15 cellular contexts compared by ENCODE assay signal in the genomic region with DNA sequence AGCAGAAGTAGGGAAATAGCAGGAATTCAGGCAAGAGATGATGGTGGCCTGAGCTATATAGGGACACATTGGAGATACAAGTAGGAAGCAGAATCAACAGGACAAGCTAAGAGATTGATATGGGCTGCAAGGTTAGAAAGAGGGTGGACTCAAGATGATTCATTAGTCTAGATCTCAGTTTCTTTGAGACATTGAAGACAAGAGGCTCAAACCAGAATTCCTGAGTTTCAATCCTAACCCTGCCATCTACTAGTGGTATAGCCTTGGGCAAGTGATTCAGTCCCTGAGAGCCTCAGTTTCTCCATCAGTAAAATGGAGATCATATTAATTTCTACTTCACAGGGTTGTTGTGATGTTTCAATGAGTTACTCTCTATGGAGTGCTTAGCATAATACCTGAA. TPM values are rescaled to one million over a fixed set of nuclear protein-coding genes. Genes with fewer than 3 reads are reported as not detected.
DNase-seq lines count a peak whose midpoint lies in the region; ATAC-seq and TF ChIP-seq lines count a peak whose summit lies in the region.
"Had no signal": no experiment of that assay in that cellular context is flagged by ENCODE, and none has a peak within 500 bp of the region (broad histone marks: within the 10 kb centered on the region; RNA-seq: fewer than 3 reads in every experiment).

No MANE protein-coding gene starts in this region.

- H3K4me3 Mint-ChIP-seq in activated T-cell treated with anti-CD3 and anti-CD28 coated beads, Interleukin-2, amount 50 U/mL, for 4 hours, result no peak overlapping the region
- H3K4me3 Mint-ChIP-seq: HFFc6 had no signal

- BruUV-seq in HCT116 (replicated peaks; lab: Mats Ljungman, UMichigan), result no TSS peak

- no peaks in the 10 kb centered on the region for H3K9me3 Mint-ChIP-seq in activated T-cell treated with anti-CD3 and anti-CD28 coated beads, Interleukin-2, amount 50 U/mL, for 4 hours

- RAD21 ChIA-PET in HCT116 (lab: Charles Lee; ENCODE audit: low non-redundant PET in 1 of 2, low total read pairs in 2 of 2, uncharacterized antibody in 2 of 2, unreplicated experiment in 2 of 2), result no interaction called here

- intact Hi-C loops in HCT116 (cut with micrococcal nuclease), result loop anchor here (2.0 kb wide), 1 partner anchor 95 kb away; no protein-coding TSS in a partner anchor

- no peak overlapping the region for H3K27ac ChIP-seq in HCT116 (ENCODE audit: low read depth, low read length)
- H3K27ac ChIP-seq in RWPE2 (ENCODE audit: poor library complexity, severe bottlenecking), result peak overlapping the region; percentile 40
- peak overlapping the region in 3 of 4 donors; percentile 74 to 76 (median 75) for H3K27ac ChIP-seq in gastroesophageal sphincter
- H3K27ac ChIP-seq in stomach smooth muscle (ENCODE audit: low read length), result peak overlapping the region; percentile 62
- H3K27ac ChIP-seq: BLaER1 treated with 17β-estradiol and CSF1 and Interleukin-3, amounts not matched to agents 10 nM and 100 nM had no signal

- no peaks in the 10 kb centered on the region for H3K79me2 ChIP-seq in HCT116 (ENCODE audit: insufficient read depth, low read length)

- no peak for TF ChIP-seq RAD21 in HCT116 (IDR thresholded peaks at IDR 0.05; ENCODE audit: low read depth)

- no peak for TF ChIP-seq EP300 in gastroesophageal sphincter (IDR thresholded peaks at IDR 0.05)

- H3K36me3 ChIP-seq in HCT116 (ENCODE audit: control insufficient read depth in 1 of 2, insufficient read depth in 2 of 2, low read length in 2 of 2) (no peaks in the 10 kb centered on the region), RWPE2 (ENCODE audit: low read depth) (no peaks in the 10 kb centered on the region), gastroesophageal sphincter (no peaks in the 10 kb centered on the region), stomach smooth muscle (ENCODE audit: control insufficient read depth in 2 of 2, insufficient read depth in 2 of 2, low read length in 2 of 2) (no peaks in the 10 kb centered on the region)
- H3K36me3 ChIP-seq: BLaER1 treated with 17β-estradiol and CSF1 and Interleukin-3, amounts not matched to agents 10 nM and 100 nM; MG63 had no signal

- H3K9me2 ChIP-seq in HCT116 (ENCODE audit: insufficient read depth), result no peaks in the 10 kb centered on the region; the same call in 1 of the 2 replicates

- TF ChIP-seq POLR2A in HCT116 (IDR thresholded peaks at IDR 0.05; ENCODE audit: borderline replicate concordance, extremely low read depth, insufficient read depth, insufficient read length) (no peak), gastroesophageal sphincter (IDR thresholded peaks at IDR 0.05) (no peak)

- H3K4me3 ChIP-seq in HCT116 (replicated peaks in 1 of 2; ENCODE audit: low read depth in 1 of 2, low read length in 2 of 2) (no peak overlapping the region), RWPE2 (ENCODE audit: severe bottlenecking) (no peak overlapping the region), gastroesophageal sphincter (no peak overlapping the region), stomach smooth muscle (ENCODE audit: low read length in 2 of 2) (no peak overlapping the region)
- H3K4me3 ChIP-seq: BLaER1 treated with 17β-estradiol and CSF1 and Interleukin-3, amounts not matched to agents 10 nM and 100 nM; MG63 had no signal

- POLR2A ChIA-PET in HCT116 (lab: Charles Lee), result no interaction called here

- H3K27me3 ChIP-seq in HCT116 (ENCODE audit: insufficient read depth, low read length) (no peaks in the 10 kb centered on the region), RWPE2 (ENCODE audit: insufficient read depth, poor library complexity, severe bottlenecking) (no peaks in the 10 kb centered on the region), gastroesophageal sphincter (no peaks in the 10 kb centered on the region), stomach smooth muscle (ENCODE audit: control insufficient read depth in 1 of 2, insufficient read depth in 2 of 2, low read length in 2 of 2) (no peaks in the 10 kb centered on the region)
- H3K27me3 ChIP-seq: BLaER1 treated with 17β-estradiol and CSF1 and Interleukin-3, amounts not matched to agents 10 nM and 100 nM; MG63 had no signal

- TF ChIP-seq CTCF in HCT116 (IDR thresholded peaks at IDR 0.05 in 2 of 3, conservative IDR thresholded peaks at IDR 0.05 in 1 of 3; ENCODE audit: borderline replicate concordance in 1 of 3, insufficient read depth in 1 of 3, low read depth in 2 of 3, low read length in 2 of 3) (no peak), RWPE2 (IDR thresholded peaks at IDR 0.05; ENCODE audit: poor library complexity, severe bottlenecking) (no peak), gastroesophageal sphincter (IDR thresholded peaks at IDR 0.05) (no peak)

- peaks cover 15 to 24% of the 10 kb centered on the region in 2 experiments for H3K4me1 ChIP-seq in HCT116 (ENCODE audit: control insufficient read depth in 1 of 2, insufficient read depth in 2 of 2, low read length in 2 of 2)
- H3K4me1 ChIP-seq in RWPE2 (ENCODE audit: insufficient read depth, poor library complexity, severe bottlenecking), result peaks cover 12% of the 10 kb centered on the region
- peaks cover 0 to 16% (median 0%) of the 10 kb centered on the region in 3 donors for H3K4me1 ChIP-seq in gastroesophageal sphincter
- peaks cover 10% of the 10 kb centered on the region for H3K4me1 ChIP-seq in stomach smooth muscle (ENCODE audit: control insufficient read depth, insufficient read depth, low read length)

- no peaks in the 10 kb centered on the region for H3K36me3 Mint-ChIP-seq in activated T-cell treated with anti-CD3 and anti-CD28 coated beads, Interleukin-2, amount 50 U/mL, for 4 hours (ENCODE audit: insufficient read depth)

- no peak for DNase-seq in HCT116 (ENCODE audit: low read depth, low spot score)
- no peak for DNase-seq in RWPE2 (ENCODE audit: low spot score)
- no peak for DNase-seq in activated T-cell treated with anti-CD3 and anti-CD28 coated beads, Interleukin-2, amount 50 U/mL, for 4 hours
- no peak for DNase-seq in activated CD4-positive, alpha-beta T cell treated with anti-CD3 and anti-CD28 coated beads for 48 hours
- no peak for DNase-seq in NK-92 treated with Interleukin-12 subunit alpha and Interleukin-12 subunit beta, amount 100 ng/mL, for 24 hours (lab: John Stamatoyannopoulos, UW)
- DNase-seq: GOT3, KG1, NCI-H1105, NCI-H1694 treated with DMSO at 0.1 percent for 48 hours, NCI-H774 had no signal

- no peak overlapping the region for H2AFZ ChIP-seq in HCT116 (ENCODE audit: low read depth, low read length, poor library complexity, severe bottlenecking)

- H3K9me3 ChIP-seq in HCT116 (ENCODE audit: control insufficient read depth in 1 of 2, insufficient read depth in 1 of 2, low read depth in 1 of 2, low read length in 2 of 2) (no peaks in the 10 kb centered on the region), RWPE2 (ENCODE audit: severe bottlenecking) (no peaks in the 10 kb centered on the region), gastroesophageal sphincter (no peaks in the 10 kb centered on the region), stomach smooth muscle (ENCODE audit: control insufficient read depth in 2 of 2, low read length in 2 of 2) (no peaks in the 10 kb centered on the region)
- H3K9me3 ChIP-seq: BLaER1 treated with 17β-estradiol and CSF1 and Interleukin-3, amounts not matched to agents 10 nM and 100 nM; MG63 had no signal

- peaks cover 5% of the 10 kb centered on the region for H3K4me1 Mint-ChIP-seq in activated T-cell treated with anti-CD3 and anti-CD28 coated beads, Interleukin-2, amount 50 U/mL, for 4 hours (ENCODE audit: low read depth)

- CTCF ChIA-PET in HCT116 (lab: Charles Lee), result interaction anchor here (2.3 kb wide), 1 partner anchor 11 kb away, joined by 6 read pairs; no protein-coding TSS in a partner anchor

- H3K27me3 Mint-ChIP-seq in activated T-cell treated with anti-CD3 and anti-CD28 coated beads, Interleukin-2, amount 50 U/mL, for 4 hours (ENCODE audit: low read depth), result no peaks in the 10 kb centered on the region

- H4K20me1 ChIP-seq in HCT116 (ENCODE audit: insufficient read depth), result no peaks in the 10 kb centered on the region
- H4K20me1 ChIP-seq: BLaER1 treated with 17β-estradiol and CSF1 and Interleukin-3, amounts not matched to agents 10 nM and 100 nM had no signal

- H3K9ac ChIP-seq in HCT116 (ENCODE audit: low read length), result no peak overlapping the region
- no peak overlapping the region for H3K9ac ChIP-seq in stomach smooth muscle (ENCODE audit: low read length in 2 of 2)
- H3K9ac ChIP-seq: BLaER1 treated with 17β-estradiol and CSF1 and Interleukin-3, amounts not matched to agents 10 nM and 100 nM had no signal

- H3K4me2 ChIP-seq in HCT116 (ENCODE audit: low read length), result peak overlapping the region; percentile 62; the same call in 1 of the 2 replicates

- ATAC-seq in HCT116, result no peak; the same call in 1 of the 2 replicates
- ATAC-seq in RWPE2 (ENCODE audit: low read depth), result no peak
- no peak for ATAC-seq in gastroesophageal sphincter
- ATAC-seq in activated T-cell treated with anti-CD3 and anti-CD28 coated beads, Interleukin-2, amount 50 U/mL, for 4 hours, result no peak

TF ChIP-seq in HCT116, 20 proteins besides CTCF, POLR2A, EP300 and RAD21:
- TF ChIP-seq SIN3A (IDR thresholded peaks at IDR 0.05; ENCODE audit: low read depth) (no peak), ELF1 (IDR thresholded peaks at IDR 0.05; ENCODE audit: borderline replicate concordance, low read depth) (no peak), YY1 (IDR thresholded peaks at IDR 0.05; ENCODE audit: extremely low read depth, insufficient replicate concordance, low read depth, low read length) (no peak), CBX3 (IDR thresholded peaks at IDR 0.05; ENCODE audit: low read depth) (no peak)
- TF ChIP-seq, protein P1, sequence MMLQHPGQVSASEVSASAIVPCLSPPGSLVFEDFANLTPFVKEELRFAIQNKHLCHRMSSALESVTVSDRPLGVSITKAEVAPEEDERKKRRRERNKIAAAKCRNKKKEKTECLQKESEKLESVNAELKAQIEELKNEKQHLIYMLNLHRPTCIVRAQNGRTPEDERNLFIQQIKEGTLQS (IDR thresholded peaks at IDR 0.05), result no peak

RNA-seq across cellular contexts. Expression of a gene that starts 53.1 kb away (rescaled TPM):
- 2.1 TPM for total RNA-seq in HCT116 (2021; ENCODE audit: unreplicated experiment)
- 1.2 and 1.3 TPM in 2 replicates for polyA plus RNA-seq in HCT116 (2012)
- total RNA-seq in gastroesophageal sphincter, result 10 to 100 TPM; 19.5 to 57.1 (median 43.4) TPM
- total RNA-seq in activated T-cell treated with anti-CD3 and anti-CD28 coated beads, Interleukin-2, amount 50 U/mL, for 4 hours, result under 1 TPM; 0.08 to 0.60 (median 0.35) TPM
